8 cellular contexts compared by ENCODE assay signal in genomic region chr5:138336952-138337684, GRCh38. TPM values are rescaled to one million over a fixed set of nuclear protein-coding genes. Genes with fewer than 3 reads are reported as not detected.
A peak's percentile ranks its signal among the peaks of the same experiment; 100 is the strongest.
DNase-seq lines count a peak whose midpoint lies in the region; ATAC-seq and TF ChIP-seq lines count a peak whose summit lies in the region.

No MANE protein-coding gene starts in this region.

- in situ Hi-C loops in Caki2 (cut with HindIII; ENCODE audit: low pct_unique_long_range_greater_than_20kb, low sequenced_read_pairs): no loop called here

- peak overlapping the region; percentile 99 for H3K27ac ChIP-seq in smooth muscle cell (ENCODE audit: low read depth)

- H3K36me3 ChIP-seq in smooth muscle cell (ENCODE audit: low read depth): peaks cover 2% of the 10 kb centered on the region

- no peaks in the 10 kb centered on the region for H3K27me3 ChIP-seq in smooth muscle cell (ENCODE audit: low read depth)

- peak overlapping the region; percentile 96 for H3K4me2 ChIP-seq in smooth muscle cell

- H3K9ac ChIP-seq in smooth muscle cell (ENCODE audit: low read depth): peak overlapping the region; percentile 100

- DNase-seq in Caki2 (ENCODE audit: low read depth): peak; percentile 89
- peak; percentile 87 for DNase-seq in RPMI7951 (ENCODE audit: low read depth)
- DNase-seq in cerebellar cortex (ENCODE audit: low spot score): peak; percentile 91
- DNase-seq in iris pigment epithelial cell (ENCODE audit: low read depth): peak; percentile 78
- DNase-seq in smooth muscle cell (lab: John Stamatoyannopoulos, UW; ENCODE audit: unreplicated experiment): peak; percentile 89
- DNase-seq in SK-N-DZ (ENCODE audit: low spot score): no peak

- WGBS in smooth muscle cell (ENCODE audit: low lambda C conversion rate): 28% methylated on average over 13 of the region's 13 CpGs

- peak overlapping the region; percentile 99 for H2AFZ ChIP-seq in smooth muscle cell (ENCODE audit: low read depth)

- peak overlapping the region; percentile 67 for H3K4me3 ChIP-seq in smooth muscle cell

- H4K20me1 ChIP-seq in smooth muscle cell (ENCODE audit: low read depth): peaks cover 39% of the 10 kb centered on the region

- ATAC-seq in GM19397 (IDR thresholded peaks at IDR 0.05; ENCODE audit: unreplicated experiment) (peak; percentile 13), HG03442 (IDR thresholded peaks at IDR 0.05; ENCODE audit: unreplicated experiment) (peak; percentile 17)

- no peaks in the 10 kb centered on the region for H3K9me3 ChIP-seq in smooth muscle cell (replicated peaks; ENCODE audit: low read depth)

- H3K79me2 ChIP-seq in smooth muscle cell (ENCODE audit: low read depth): peaks cover 40% of the 10 kb centered on the region

- no peak for TF ChIP-seq CTCF in smooth muscle cell (IDR thresholded peaks at IDR 0.05; ENCODE audit: borderline replicate concordance, insufficient read depth, poor library complexity, severe bottlenecking)

- peaks cover 18% of the 10 kb centered on the region for H3K4me1 ChIP-seq in smooth muscle cell (ENCODE audit: low read depth)

- H3F3A ChIP-seq in smooth muscle cell (ENCODE audit: low read depth): no peaks in the 10 kb centered on the region

RNA-seq across cellular contexts. Expression of gene FAM53C, which starts 0.9 kb away (rescaled TPM):
- 12.9 and 16.6 TPM in 2 replicates for total RNA-seq in Caki2 (2014; rRNA removed; shearing (Covaris generic); ENCODE audit: low replicate concordance)
- total RNA-seq in RPMI7951 (2014; rRNA removed; shearing (Covaris generic)): 34.8 and 35.1 TPM in 2 replicates
- total RNA-seq in smooth muscle cell: 34.8 and 48.1 TPM in 2 replicates
- polyA plus RNA-seq in smooth muscle cell: 44.5 and 45.1 TPM in 2 replicates
- 42.0 and 49.4 TPM in 2 replicates for polyA plus RNA-seq in SK-N-DZ (2014; cell fraction: cytosol; rRNA removed)
- 53.8 and 57.7 TPM in 2 replicates for polyA plus RNA-seq in SK-N-DZ (2014; cell fraction: nucleus; rRNA removed)

RNA-seq across cellular contexts. Expression of gene CDC25C, which starts 5.5 kb away (rescaled TPM):
- total RNA-seq in Caki2 (2014; rRNA removed; shearing (Covaris generic); ENCODE audit: low replicate concordance): 8.7 and 13.4 TPM in 2 replicates
- total RNA-seq in RPMI7951 (2014; rRNA removed; shearing (Covaris generic)): 24.4 and 28.3 TPM in 2 replicates
- total RNA-seq in smooth muscle cell: 2.6 and 4.3 TPM in 2 replicates
- polyA plus RNA-seq in smooth muscle cell: 1.7 and 3.0 TPM in 2 replicates
- 48.9 and 51.5 TPM in 2 replicates for polyA plus RNA-seq in SK-N-DZ (2014; cell fraction: cytosol; rRNA removed)
- 31.7 and 34.1 TPM in 2 replicates for polyA plus RNA-seq in SK-N-DZ (2014; cell fraction: nucleus; rRNA removed)

RNA-seq across cellular contexts. Expression of gene KDM3B, which starts 15.4 kb away (rescaled TPM):
- total RNA-seq in Caki2 (2014; rRNA removed; shearing (Covaris generic); ENCODE audit: low replicate concordance): 16.8 and 16.9 TPM in 2 replicates
- total RNA-seq in RPMI7951 (2014; rRNA removed; shearing (Covaris generic)): 20.7 and 24.0 TPM in 2 replicates
- total RNA-seq in smooth muscle cell: 43.1 and 54.3 TPM in 2 replicates
- 16.5 and 17.9 TPM in 2 replicates for polyA plus RNA-seq in smooth muscle cell
- 64.0 and 69.3 TPM in 2 replicates for polyA plus RNA-seq in SK-N-DZ (2014; cell fraction: cytosol; rRNA removed)
- 64.0 and 65.0 TPM in 2 replicates for polyA plus RNA-seq in SK-N-DZ (2014; cell fraction: nucleus; rRNA removed)
